In genomic region chr2:20667531-20668401, GRCh38 we compare ENCODE assay signal across 8 cellular contexts. TPM values are rescaled to one million over a fixed set of nuclear protein-coding genes. Genes with fewer than 3 reads are reported as not detected.
DNase-seq lines count a peak whose midpoint lies in the region; ATAC-seq and TF ChIP-seq lines count a peak whose summit lies in the region.

No MANE protein-coding gene starts in this region.

- TF ChIP-seq CTCF in OCI-LY1 (IDR thresholded peaks at IDR 0.05; ENCODE audit: low read length) (no peak), left ventricle myocardium inferior (IDR thresholded peaks at IDR 0.05; ENCODE audit: borderline replicate concordance) (no peak)

- H4K20me1 ChIP-seq in OCI-LY1 (ENCODE audit: insufficient read depth, low read length), result no peaks in the 10 kb centered on the region

- H3K9ac ChIP-seq in OCI-LY1 (ENCODE audit: low read length), result peak overlapping the region; percentile 15; the same call in 1 of the 2 replicates

- ATAC-seq in GM19023 (IDR thresholded peaks at IDR 0.05; ENCODE audit: unreplicated experiment), result peak; percentile 10
- no peak for ATAC-seq in activated CD4-positive, CD25-positive, alpha-beta regulatory T cell treated with anti-CD3 and anti-CD28 coated beads, Interleukin-2, amount 50 U/mL, for 24 hours
- no peak for ATAC-seq in HG02840 (IDR thresholded peaks at IDR 0.05; ENCODE audit: low FRiP score, unreplicated experiment)

- no peaks in the 10 kb centered on the region for H3K79me2 ChIP-seq in OCI-LY1 (ENCODE audit: insufficient read depth, low read length)

- H3K36me3 ChIP-seq in OCI-LY1 (ENCODE audit: insufficient read depth, low read length), result no peaks in the 10 kb centered on the region
- no peaks in the 10 kb centered on the region for H3K36me3 ChIP-seq in left ventricle myocardium inferior

- H3K27me3 ChIP-seq in OCI-LY1 (ENCODE audit: insufficient read depth, low read length) (peaks cover 12% of the 10 kb centered on the region), left ventricle myocardium inferior (ENCODE audit: low read depth) (peaks cover 98% of the 10 kb centered on the region)

- H3K9me2 ChIP-seq in OCI-LY1 (ENCODE audit: low read depth, low read length), result no peaks in the 10 kb centered on the region

- no peak overlapping the region for H2AFZ ChIP-seq in OCI-LY1 (ENCODE audit: low read length)

- H3K9me3 ChIP-seq in OCI-LY1 (ENCODE audit: low read length), result no peaks in the 10 kb centered on the region
- H3K9me3 ChIP-seq in left ventricle myocardium inferior (replicated peaks), result no peaks in the 10 kb centered on the region

- H3K4me1 ChIP-seq in OCI-LY1 (ENCODE audit: insufficient read depth, low read length, severe bottlenecking), result peaks cover 15% of the 10 kb centered on the region
- H3K4me1 ChIP-seq in left ventricle myocardium inferior, result peaks cover 64% of the 10 kb centered on the region

- no peak overlapping the region for H3K27ac ChIP-seq in OCI-LY1 (ENCODE audit: low read depth, low read length, poor library complexity, severe bottlenecking)
- peak overlapping the region; percentile 44 for H3K27ac ChIP-seq in left ventricle myocardium inferior (replicated peaks)

- DNase-seq in left ventricle myocardium inferior (no peak), skeletal muscle cell (ENCODE audit: low read depth) (no peak), GOT3 (lab: John Stamatoyannopoulos, UW) (no peak), Ammon's horn (ENCODE audit: low spot score) (no peak)

- no peaks in the 10 kb centered on the region for H3F3A ChIP-seq in OCI-LY1 (ENCODE audit: insufficient read depth, low read length)

- H3K4me2 ChIP-seq in OCI-LY1 (ENCODE audit: low read length), result peak overlapping the region; percentile 63

- peak overlapping the region; percentile 56 for H3K4me3 ChIP-seq in OCI-LY1 (ENCODE audit: low read depth, low read length, poor library complexity, severe bottlenecking)
- peak overlapping the region; percentile 67 for H3K4me3 ChIP-seq in left ventricle myocardium inferior
- peak overlapping the region; percentile 38 for H3K4me3 ChIP-seq in skeletal muscle cell (ENCODE audit: low read depth, low read length)

- intact Hi-C loops in left ventricle myocardium inferior (cut with micrococcal nuclease), result no loop called here

RNA-seq across cellular contexts. Expression of gene GDF7, which starts 0.8 kb away (rescaled TPM):
- 0.58 TPM for total RNA-seq in left ventricle myocardium inferior

RNA-seq across cellular contexts. Expression of gene HS1BP3, which starts 16.9 kb away (rescaled TPM):
- 16.6 TPM for total RNA-seq in left ventricle myocardium inferior
